Comparison of ENCODE assay signal across 8 cellular contexts in genomic region chr19:19034204-19034624, GRCh38. TPM values are rescaled to one million over a fixed set of nuclear protein-coding genes. Genes with fewer than 3 reads are reported as not detected.
DNase-seq lines count a peak whose midpoint lies in the region; ATAC-seq lines count a peak whose summit lies in the region.

No MANE protein-coding gene starts in this region.

- peaks cover 15% of the 10 kb centered on the region for H3K36me3 Mint-ChIP-seq in T-helper 1 cell treated with Interleukin-12 subunit alpha and Interleukin-12 subunit beta and Interleukin-4 antibody, amounts not matched to agents 30 μg/mL and 1 μg/mL, for 36 hours (ENCODE audit: low read depth)

- peak; percentile 79 for DNase-seq in COR-L47 (lab: John Stamatoyannopoulos, UW)
- peak; percentile 14 for DNase-seq in GOT3 (lab: John Stamatoyannopoulos, UW)
- peak; percentile 87 for DNase-seq in NCI-H146 treated with DMSO at 0.1 percent for 48 hours (lab: John Stamatoyannopoulos, UW; ENCODE audit: unreplicated experiment)

- peak overlapping the region; percentile 94 for H3K27ac Mint-ChIP-seq in T-helper 1 cell treated with Interleukin-12 subunit alpha and Interleukin-12 subunit beta and Interleukin-4 antibody, amounts not matched to agents 30 μg/mL and 1 μg/mL, for 36 hours

- H3K9me3 ChIP-seq in iPS-15b (ENCODE audit: control insufficient read depth, insufficient read depth, low read length) (peaks cover 3% of the 10 kb centered on the region), skeletal muscle satellite cell (replicated peaks; ENCODE audit: low read length) (no peaks in the 10 kb centered on the region)

- H3K4me1 ChIP-seq in iPS-15b (ENCODE audit: control insufficient read depth, insufficient read depth, low read length) = no peaks in the 10 kb centered on the region
- peaks cover 4% of the 10 kb centered on the region for H3K4me1 ChIP-seq in skeletal muscle satellite cell (ENCODE audit: control insufficient read depth, insufficient read depth, low read length)

- ATAC-seq in HG03039 (IDR thresholded peaks at IDR 0.05; ENCODE audit: unreplicated experiment) = no peak

- H3K9me3 Mint-ChIP-seq in T-helper 1 cell treated with Interleukin-12 subunit alpha and Interleukin-12 subunit beta and Interleukin-4 antibody, amounts not matched to agents 30 μg/mL and 1 μg/mL, for 36 hours = no peaks in the 10 kb centered on the region

- peaks cover 25% of the 10 kb centered on the region for H3K4me1 Mint-ChIP-seq in T-helper 1 cell treated with Interleukin-12 subunit alpha and Interleukin-12 subunit beta and Interleukin-4 antibody, amounts not matched to agents 30 μg/mL and 1 μg/mL, for 36 hours (ENCODE audit: low read depth)

- H3K4me3 Mint-ChIP-seq in T-helper 1 cell treated with Interleukin-12 subunit alpha and Interleukin-12 subunit beta and Interleukin-4 antibody, amounts not matched to agents 30 μg/mL and 1 μg/mL, for 36 hours = peak overlapping the region; percentile 91

- H3K9ac ChIP-seq in iPS-15b (ENCODE audit: low read depth, low read length) = peak overlapping the region; percentile 66
- H3K9ac ChIP-seq in skeletal muscle satellite cell (ENCODE audit: low read depth, low read length) = peak overlapping the region; percentile 99

- H3K36me3 ChIP-seq in iPS-15b (ENCODE audit: control insufficient read depth, insufficient read depth, low read length) (peaks cover 19% of the 10 kb centered on the region), skeletal muscle satellite cell (ENCODE audit: insufficient read depth, low read length) (peaks cover 16% of the 10 kb centered on the region)

- no peaks in the 10 kb centered on the region for H3K27me3 Mint-ChIP-seq in T-helper 1 cell treated with Interleukin-12 subunit alpha and Interleukin-12 subunit beta and Interleukin-4 antibody, amounts not matched to agents 30 μg/mL and 1 μg/mL, for 36 hours (ENCODE audit: low read depth)

- H3K4me2 ChIP-seq in skeletal muscle satellite cell (ENCODE audit: low read length) = peak overlapping the region; percentile 93

- H3K27ac ChIP-seq in angular gyrus (ENCODE audit: low read depth, low read length) = peak overlapping the region; percentile 95

- H3K27me3 ChIP-seq in iPS-15b (ENCODE audit: control insufficient read depth, insufficient read depth, low read length) (no peaks in the 10 kb centered on the region), skeletal muscle satellite cell (ENCODE audit: control insufficient read depth, insufficient read depth, low read length) (no peaks in the 10 kb centered on the region)

- H3K4me3 ChIP-seq in iPS-15b (ENCODE audit: low read depth, low read length) (peak overlapping the region; percentile 76), skeletal muscle satellite cell (ENCODE audit: low read length) (peak overlapping the region; percentile 96)

RNA-seq across cellular contexts. Expression of gene ARMC6, which starts 0.8 kb away (rescaled TPM):
- total RNA-seq in skeletal muscle satellite cell (2012; rRNA removed) = 49.7 and 55.3 TPM in 2 replicates

RNA-seq across cellular contexts. Expression of gene SUGP2, which starts 0.9 kb away (rescaled TPM):
- total RNA-seq in skeletal muscle satellite cell (2012; rRNA removed) = 30.6 and 31.7 TPM in 2 replicates

RNA-seq across cellular contexts. Expression of gene SLC25A42, which starts 29.6 kb away (rescaled TPM):
- total RNA-seq in skeletal muscle satellite cell (2012; rRNA removed) = 5.1 and 6.3 TPM in 2 replicates

Comparison
In these comparisons a context has a peak if more than half of its experiments do, and no peak if none do; other contexts are left out.
1. DNase-seq: peak in every context shown above with its lines; median percentile 87 in NCI-H146 treated with DMSO at 0.1 percent for 48 hours; 79 in COR-L47; 14 in GOT3.